Comparison of ENCODE assay signal across 13 cellular contexts in genomic region chr5:157555031-157555640, GRCh38. TPM values are rescaled to one million over a fixed set of nuclear protein-coding genes. Genes with fewer than 3 reads are reported as not detected.
A peak's percentile ranks its signal among the peaks of the same experiment; 100 is the strongest.
DNase-seq lines count a peak whose midpoint lies in the region; ATAC-seq, FAIRE-seq and TF ChIP-seq lines count a peak whose summit lies in the region.
"Had no signal": no experiment of that assay in that cellular context is flagged by ENCODE, and none has a peak within 500 bp of the region (broad histone marks: within the 10 kb centered on the region; RNA-seq: fewer than 3 reads in every experiment).

No MANE protein-coding gene starts in this region.

- intact Hi-C loops in activated CD8-positive, alpha-beta T cell treated with anti-CD3 and anti-CD28 coated beads for 36 hours (cut with micrococcal nuclease), result no loop called here
- intact Hi-C loops in activated B cell treated with CpG ODN at 0.5 μM for 24 hours (cut with micrococcal nuclease), result loop anchor here (2.0 kb wide), 1 partner anchor 16 kb away; no protein-coding TSS in a partner anchor
- intact Hi-C loops in HepG2 (cut with micrococcal nuclease; ENCODE audit: unreplicated experiment), result no loop called here
- intact Hi-C loops in transverse colon (cut with DNase I; ENCODE audit: low total_unique reads), result no loop called here

- WGBS in HepG2 (ENCODE audit: low lambda C conversion rate), result 1% methylated on average over 4 of the region's 4 CpGs
- WGBS in transverse colon (ENCODE audit: low coverage in 1 of 2), 2 donors, result 36 to 56% methylated on average over 3 to 4 of the region's 4 CpGs

- TF ChIP-seq POLR2A in HepG2 (IDR thresholded peaks at IDR 0.05; ENCODE audit: insufficient read depth in 1 of 2, low read depth in 2 of 2, low read length in 2 of 2), result no peak
- no peak for TF ChIP-seq POLR2A in transverse colon (IDR thresholded peaks at IDR 0.05)
- no peak for TF ChIP-seq POLR2A in GM12892 (IDR thresholded peaks at IDR 0.05; ENCODE audit: low read depth, low read length)

- DNase-seq in activated CD8-positive, alpha-beta T cell treated with anti-CD3 and anti-CD28 coated beads, Interleukin-2, amount 10 ng/mL, durations not matched to agents 7 days and 5 days, result no peak
- DNase-seq in activated CD8-positive, alpha-beta T cell treated with anti-CD3 and anti-CD28 coated beads for 36 hours, result no peak
- DNase-seq in activated B cell treated with CpG ODN at 0.5 μM for 24 hours (no peak), HepG2 (ENCODE audit: low spot score) (no peak), transverse colon (no peak), dedifferentiated amniotic fluid mesenchymal stem cell (ENCODE audit: extremely low spot score) (no peak), GM12892 (ENCODE audit: insufficient read length) (no peak)
- DNase-seq in stimulated activated CD4-positive, alpha-beta T cell treated with anti-CD3 and anti-CD28 coated beads, Interleukin-2, amount 100 ng/mL, for 48 hours, result no peak
- DNase-seq: central memory CD4-positive, alpha-beta T cell; foreskin fibroblast; GOT3; left lung; SW 1271 had no signal

- H3K27ac ChIP-seq in HepG2 (ENCODE audit: extremely low read length, insufficient read depth, low read length) (no peak overlapping the region), transverse colon (peak overlapping the region; percentile 60 to 73 (median 66))

- H3K9me3 ChIP-seq in HepG2 (ENCODE audit: low read length), result no peaks in the 10 kb centered on the region
- H3K9me3 ChIP-seq in transverse colon, result no peaks in the 10 kb centered on the region
- H3K9me3 ChIP-seq: left lung had no signal

- ATAC-seq in activated CD8-positive, alpha-beta T cell treated with anti-CD3 and anti-CD28 coated beads, Interleukin-2, amount 10 ng/mL, durations not matched to agents 7 days and 5 days, result no peak
- no peak for ATAC-seq in activated CD8-positive, alpha-beta T cell treated with anti-CD3 and anti-CD28 coated beads for 36 hours
- ATAC-seq in activated B cell treated with CpG ODN at 0.5 μM for 24 hours (ENCODE audit: low read depth) (no peak), HepG2 (peak; percentile 72)
- ATAC-seq: left lung had no signal

- H3K36me3 ChIP-seq in HepG2 (replicated peaks in 1 of 2; ENCODE audit: control insufficient read depth in 1 of 2, insufficient read depth in 2 of 2, low read length in 2 of 2) (no peaks in the 10 kb centered on the region), transverse colon (no peaks in the 10 kb centered on the region)

- TF ChIP-seq RAD21 in HepG2 (CRISPR knock-in tag; IDR thresholded peaks at IDR 0.05), result no peak

- peaks cover 68% of the 10 kb centered on the region for H3K36me3 Mint-ChIP-seq in activated CD8-positive, alpha-beta T cell treated with anti-CD3 and anti-CD28 coated beads, Interleukin-2, amount 10 ng/mL, durations not matched to agents 7 days and 5 days (ENCODE audit: low read depth)
- H3K36me3 Mint-ChIP-seq in activated CD8-positive, alpha-beta T cell treated with anti-CD3 and anti-CD28 coated beads for 36 hours (ENCODE audit: low read depth), result peaks cover 2% of the 10 kb centered on the region
- H3K36me3 Mint-ChIP-seq in activated B cell treated with CpG ODN at 0.5 μM for 24 hours (ENCODE audit: low read depth), result peaks cover 83% of the 10 kb centered on the region

- H3K79me2 ChIP-seq in HepG2 (ENCODE audit: insufficient read depth, low read length), result no peaks in the 10 kb centered on the region

- CTCF ChIA-PET in activated CD8-positive, alpha-beta T cell treated with anti-CD3 and anti-CD28 coated beads, Interleukin-2, amount 10 ng/mL, durations not matched to agents 7 days and 5 days (lab: Charles Lee), result interaction anchor here (0.8 to 1.4 kb wide), 2 partner anchors 10 to 12 kb away, joined by 4 to 5 read pairs; no protein-coding TSS in a partner anchor
- CTCF ChIA-PET in activated CD8-positive, alpha-beta T cell treated with anti-CD3 and anti-CD28 coated beads for 36 hours (lab: Charles Lee), result no interaction called here
- CTCF ChIA-PET in activated B cell treated with CpG ODN at 0.5 μM for 24 hours (lab: Charles Lee) (interaction anchor here (0.9 to 1.2 kb wide), 3 partner anchors 11 to 188 kb away, joined by 3 read pairs; partner anchors contain the start of gene LSM11), HepG2 (lab: Yijun Ruan, JAX; ENCODE audit: low intra/inter-chr PET ratio, low total read pairs) (no interaction called here)

- H3K9me3 Mint-ChIP-seq in activated CD8-positive, alpha-beta T cell treated with anti-CD3 and anti-CD28 coated beads, Interleukin-2, amount 10 ng/mL, durations not matched to agents 7 days and 5 days (ENCODE audit: insufficient read depth), result peaks cover 4% of the 10 kb centered on the region
- H3K9me3 Mint-ChIP-seq in activated CD8-positive, alpha-beta T cell treated with anti-CD3 and anti-CD28 coated beads for 36 hours, result no peaks in the 10 kb centered on the region
- no peaks in the 10 kb centered on the region for H3K9me3 Mint-ChIP-seq in activated B cell treated with CpG ODN at 0.5 μM for 24 hours

- no peaks in the 10 kb centered on the region for H4K20me1 ChIP-seq in HepG2 (ENCODE audit: insufficient read depth, low read length)

- no peak overlapping the region for H3K9ac ChIP-seq in HepG2 (ENCODE audit: insufficient read depth, low read depth, low read length)

- peaks cover 23% of the 10 kb centered on the region for H3K4me1 ChIP-seq in HepG2 (ENCODE audit: insufficient read depth, low read length)
- H3K4me1 ChIP-seq in transverse colon, result peaks cover 10 to 45% (median 19%) of the 10 kb centered on the region in 4 donors

- no peaks in the 10 kb centered on the region for H3K27me3 Mint-ChIP-seq in activated CD8-positive, alpha-beta T cell treated with anti-CD3 and anti-CD28 coated beads, Interleukin-2, amount 10 ng/mL, durations not matched to agents 7 days and 5 days (ENCODE audit: low read depth)
- no peaks in the 10 kb centered on the region for H3K27me3 Mint-ChIP-seq in activated CD8-positive, alpha-beta T cell treated with anti-CD3 and anti-CD28 coated beads for 36 hours
- H3K27me3 Mint-ChIP-seq in activated B cell treated with CpG ODN at 0.5 μM for 24 hours, result no peaks in the 10 kb centered on the region

- H3K4me1 Mint-ChIP-seq in activated CD8-positive, alpha-beta T cell treated with anti-CD3 and anti-CD28 coated beads, Interleukin-2, amount 10 ng/mL, durations not matched to agents 7 days and 5 days (ENCODE audit: low read depth), result peaks cover 63% of the 10 kb centered on the region
- H3K4me1 Mint-ChIP-seq in activated CD8-positive, alpha-beta T cell treated with anti-CD3 and anti-CD28 coated beads for 36 hours (ENCODE audit: low read depth), result peaks cover 11% of the 10 kb centered on the region
- peaks cover 87% of the 10 kb centered on the region for H3K4me1 Mint-ChIP-seq in activated B cell treated with CpG ODN at 0.5 μM for 24 hours

- no peak for TF ChIP-seq CTCF in activated CD8-positive, alpha-beta T cell treated with anti-CD3 and anti-CD28 coated beads for 36 hours (IDR thresholded peaks at IDR 0.05)
- no peak for TF ChIP-seq CTCF in activated B cell treated with CpG ODN at 0.5 μM for 24 hours (IDR thresholded peaks at IDR 0.05)
- no peak for TF ChIP-seq CTCF in HepG2 (CRISPR knock-in tag; IDR thresholded peaks at IDR 0.05)
- TF ChIP-seq CTCF in transverse colon (IDR thresholded peaks at IDR 0.05), result no peak

- H3K27me3 ChIP-seq in HepG2 (ENCODE audit: control insufficient read depth in 1 of 2, insufficient read depth in 2 of 2, low read length in 2 of 2), result no peaks in the 10 kb centered on the region
- H3K27me3 ChIP-seq in transverse colon, result no peaks in the 10 kb centered on the region
- H3K27me3 ChIP-seq: left lung had no signal

- no TSS peak for BruUV-seq in HepG2 (replicated peaks; lab: Mats Ljungman, UMichigan)

- peak overlapping the region; percentile 33 for H3K27ac Mint-ChIP-seq in activated CD8-positive, alpha-beta T cell treated with anti-CD3 and anti-CD28 coated beads, Interleukin-2, amount 10 ng/mL, durations not matched to agents 7 days and 5 days
- H3K27ac Mint-ChIP-seq in activated CD8-positive, alpha-beta T cell treated with anti-CD3 and anti-CD28 coated beads for 36 hours, result no peak overlapping the region
- H3K27ac Mint-ChIP-seq in activated B cell treated with CpG ODN at 0.5 μM for 24 hours, result peak overlapping the region; percentile 59

- no peak overlapping the region for H2AFZ ChIP-seq in HepG2 (ENCODE audit: low read length)

- no peak for FAIRE-seq in HepG2 (lab: Jason Lieb, UNC)
- no peak for FAIRE-seq in GM12892 (lab: Jason Lieb, UNC)

- no peak overlapping the region for H3K4me2 ChIP-seq in HepG2 (ENCODE audit: low read depth, low read length)

- in situ Hi-C loops in HepG2 (cut with HindIII; ENCODE audit: extremely low pct_ligation_motif_present, low pct_unique_long_range_greater_than_20kb) (no loop called here), transverse colon (cut with MboI; ENCODE audit: low pct_ligation_motif_present in 1 of 4, low pct_unique_long_range_greater_than_20kb in 1 of 4, low sequenced_read_pairs in 3 of 4) (no loop called here)

- no peak overlapping the region for H3K4me3 Mint-ChIP-seq in activated CD8-positive, alpha-beta T cell treated with anti-CD3 and anti-CD28 coated beads, Interleukin-2, amount 10 ng/mL, durations not matched to agents 7 days and 5 days
- no peak overlapping the region for H3K4me3 Mint-ChIP-seq in activated CD8-positive, alpha-beta T cell treated with anti-CD3 and anti-CD28 coated beads for 36 hours
- peak overlapping the region; percentile 61 for H3K4me3 Mint-ChIP-seq in activated B cell treated with CpG ODN at 0.5 μM for 24 hours

- H3K4me3 ChIP-seq in HepG2 (replicated peaks in 1 of 3; ENCODE audit: insufficient read depth in 1 of 3, low read depth in 2 of 3, low read length in 3 of 3), result no peak overlapping the region
- no peak overlapping the region for H3K4me3 ChIP-seq in transverse colon
- H3K4me3 ChIP-seq: left lung had no signal

- POLR2A ChIA-PET in activated CD8-positive, alpha-beta T cell treated with anti-CD3 and anti-CD28 coated beads, Interleukin-2, amount 10 ng/mL, durations not matched to agents 7 days and 5 days (lab: Charles Lee), result no interaction called here
- POLR2A ChIA-PET in activated CD8-positive, alpha-beta T cell treated with anti-CD3 and anti-CD28 coated beads for 36 hours (lab: Charles Lee), result no interaction called here
- POLR2A ChIA-PET in activated B cell treated with CpG ODN at 0.5 μM for 24 hours (lab: Charles Lee), result interaction anchor here (0.7 to 2.6 kb wide), 6 partner anchors 9 to 1636 kb away, joined by 3 to 15 read pairs (median 4); no protein-coding TSS in a partner anchor
- POLR2A ChIA-PET in HepG2 (lab: Yijun Ruan, JAX), result no interaction called here

- no peak for TF ChIP-seq EP300 in HepG2 (IDR thresholded peaks at IDR 0.05; ENCODE audit: low read depth in 2 of 2, low read length in 2 of 2)
- TF ChIP-seq EP300 in HepG2 (CRISPR knock-in tag; IDR thresholded peaks at IDR 0.05; ENCODE audit: borderline replicate concordance), result no peak
- no peak for TF ChIP-seq EP300 in transverse colon (IDR thresholded peaks at IDR 0.05; ENCODE audit: low read depth)

RNA-seq across cellular contexts. Expression of gene ADAM19, which starts 20.4 kb away (rescaled TPM):
- 10 to 100 TPM; 77.7 to 80.6 TPM for total RNA-seq in activated CD8-positive, alpha-beta T cell treated with anti-CD3 and anti-CD28 coated beads, Interleukin-2, amount 10 ng/mL, durations not matched to agents 7 days and 5 days
- total RNA-seq in activated CD8-positive, alpha-beta T cell treated with anti-CD3 and anti-CD28 coated beads for 36 hours, result 10 to 100 TPM; 12.3 to 12.9 TPM
- total RNA-seq in activated B cell treated with CpG ODN at 0.5 μM for 24 hours (115 and 136 TPM in 2 replicates), HepG2 (2016; rRNA removed; fragmentation: Illumina TruSeq; extraction: Trizol) (0.24 and 0.38 TPM in 2 replicates), transverse colon (10 to 100 TPM in 3 of 4 donors, 1 to 10 TPM in 1; 4.0 to 28.1 (median 15.1) TPM)
- 0.18 TPM in 1 of 2 replicates, not detected in the other for total RNA-seq in HepG2 (2016; cell fraction: cytosol; rRNA removed; fragmentation: Illumina TruSeq; extraction: Trizol; ENCODE audit: low read depth)
- 0.13 and 0.28 TPM in 2 replicates for total RNA-seq in HepG2 (2016; cell fraction: insoluble cytoplasmic fraction; rRNA removed; fragmentation: Illumina TruSeq; extraction: Trizol)
- total RNA-seq in HepG2 (2016; cell fraction: membrane; rRNA removed; fragmentation: Illumina TruSeq; extraction: Trizol), result 0.15 and 0.17 TPM in 2 replicates
- 0.41 and 0.50 TPM in 2 replicates for total RNA-seq in HepG2 (2016; cell fraction: nucleus; rRNA removed; fragmentation: Illumina TruSeq; extraction: Trizol)
- 0.61 and 0.74 TPM in 2 replicates for polyA plus RNA-seq in HepG2 (2011; rRNA removed)
- polyA plus RNA-seq in HepG2 (2011; cell fraction: cytosol; rRNA removed), result 0.31 and 0.35 TPM in 2 replicates
- 1.1 and 1.4 TPM in 2 replicates for polyA plus RNA-seq in HepG2 (2011; cell fraction: nucleus; rRNA removed)
- polyA plus RNA-seq in HepG2 (2012), result 0.21 and 0.23 TPM in 2 replicates
- 0.03 TPM in 1 of 2 replicates, not detected in the other for polyA plus RNA-seq in HepG2 (2016; cell fraction: cytosol; fragmentation: Illumina TruSeq; extraction: Trizol; ENCODE audit: low read depth)
- polyA plus RNA-seq in HepG2 (2016; cell fraction: insoluble cytoplasmic fraction; fragmentation: Illumina TruSeq; extraction: Trizol; ENCODE audit: low read depth), result 0.03 and 0.07 TPM in 2 replicates
- 0.12 TPM in 1 of 2 replicates, not detected in the other for polyA plus RNA-seq in HepG2 (2016; cell fraction: membrane; fragmentation: Illumina TruSeq; extraction: Trizol; ENCODE audit: low read depth)
- polyA plus RNA-seq in HepG2 (2016; cell fraction: nucleus; fragmentation: Illumina TruSeq; extraction: Trizol; ENCODE audit: insufficient read depth, low read depth), result 0.52 and 0.73 TPM in 2 replicates
- polyA minus RNA-seq in HepG2 (2011; rRNA and poly(A)+ RNA removed; ENCODE audit: low replicate concordance), result 0.12 and 1.3 TPM in 2 replicates
- polyA minus RNA-seq in HepG2 (2011; cell fraction: cytosol; rRNA and poly(A)+ RNA removed), result 0.53 and 0.69 TPM in 2 replicates
- polyA minus RNA-seq in HepG2 (2011; cell fraction: nucleus; rRNA and poly(A)+ RNA removed), result 0.77 and 0.87 TPM in 2 replicates
- 8.4 TPM for polyA plus RNA-seq in GM12892 (2012; ENCODE audit: missing spikeins)

Comparison
In these comparisons a context has a peak if more than half of its experiments do, and no peak if none do; other contexts are left out.
1. CTCF ChIA-PET loops: an anchor here in activated CD8-positive, alpha-beta T cell treated with anti-CD3 and anti-CD28 coated beads, Interleukin-2, amount 10 ng/mL, durations not matched to agents 7 days and 5 days (0.8 to 1.4 kb wide) and activated B cell treated with CpG ODN at 0.5 μM for 24 hours (0.9 to 1.2 kb wide); none called in activated CD8-positive, alpha-beta T cell treated with anti-CD3 and anti-CD28 coated beads for 36 hours and HepG2.